ENCODE assay signal across 1 cellular context in the genomic region with DNA sequence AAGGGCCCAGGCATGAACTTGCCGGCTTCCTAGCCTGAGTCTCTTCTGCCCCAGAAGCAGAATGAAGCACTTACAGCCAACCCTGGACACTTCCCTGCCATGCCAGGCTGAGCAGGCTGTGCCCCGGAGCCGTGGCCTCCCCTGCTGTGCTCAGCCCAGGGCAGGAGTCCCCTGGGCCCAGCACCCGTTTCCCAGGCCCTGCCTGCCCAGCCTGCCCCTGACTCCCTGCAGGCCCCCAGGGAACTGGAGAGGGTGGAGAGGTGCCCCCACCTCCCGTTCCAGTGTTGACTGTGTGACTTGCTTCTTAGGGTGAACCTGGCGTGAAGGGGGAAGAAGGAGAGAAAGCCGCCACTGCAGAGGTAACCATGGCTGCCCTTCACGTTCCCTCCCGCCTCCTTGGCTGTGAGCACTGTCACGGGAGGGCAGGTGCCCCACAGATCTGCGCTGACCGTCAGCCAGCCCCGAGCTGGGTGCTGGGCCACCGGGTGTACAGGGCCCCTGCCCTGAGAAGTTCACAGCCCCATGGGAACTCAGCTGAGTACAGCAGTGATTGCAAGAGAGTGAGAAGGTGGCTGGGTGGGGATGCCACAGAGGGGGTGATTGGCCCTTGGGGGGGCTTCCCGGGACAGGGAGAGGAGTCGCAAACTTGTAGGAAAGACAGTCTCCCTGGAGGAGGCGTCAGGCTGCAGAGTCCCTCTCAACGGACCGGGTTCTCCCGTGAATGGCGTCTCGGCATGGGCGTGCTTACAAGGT.
TF ChIP-seq lines count a peak whose summit lies in the region.

No MANE protein-coding gene starts in this region.

TF ChIP-seq in HepG2, 621 proteins besides CTCF, POLR2A, EP300 and RAD21:
- TF ChIP-seq, protein P1, sequence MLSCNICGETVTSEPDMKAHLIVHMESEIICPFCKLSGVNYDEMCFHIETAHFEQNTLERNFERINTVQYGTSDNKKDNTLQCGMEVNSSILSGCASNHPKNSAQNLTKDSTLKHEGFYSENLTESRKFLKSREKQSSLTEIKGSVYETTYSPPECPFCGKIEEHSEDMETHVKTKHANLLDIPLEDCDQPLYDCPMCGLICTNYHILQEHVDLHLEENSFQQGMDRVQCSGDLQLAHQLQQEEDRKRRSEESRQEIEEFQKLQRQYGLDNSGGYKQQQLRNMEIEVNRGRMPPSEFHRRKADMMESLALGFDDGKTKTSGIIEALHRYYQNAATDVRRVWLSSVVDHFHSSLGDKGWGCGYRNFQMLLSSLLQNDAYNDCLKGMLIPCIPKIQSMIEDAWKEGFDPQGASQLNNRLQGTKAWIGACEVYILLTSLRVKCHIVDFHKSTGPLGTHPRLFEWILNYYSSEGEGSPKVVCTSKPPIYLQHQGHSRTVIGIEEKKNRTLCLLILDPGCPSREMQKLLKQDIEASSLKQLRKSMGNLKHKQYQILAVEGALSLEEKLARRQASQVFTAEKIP (CRISPR knock-in tag; IDR thresholded peaks at IDR 0.05; ENCODE audit: borderline replicate concordance) = no peak
